ENCODE assay signal across 8 cellular contexts in the genomic region with DNA sequence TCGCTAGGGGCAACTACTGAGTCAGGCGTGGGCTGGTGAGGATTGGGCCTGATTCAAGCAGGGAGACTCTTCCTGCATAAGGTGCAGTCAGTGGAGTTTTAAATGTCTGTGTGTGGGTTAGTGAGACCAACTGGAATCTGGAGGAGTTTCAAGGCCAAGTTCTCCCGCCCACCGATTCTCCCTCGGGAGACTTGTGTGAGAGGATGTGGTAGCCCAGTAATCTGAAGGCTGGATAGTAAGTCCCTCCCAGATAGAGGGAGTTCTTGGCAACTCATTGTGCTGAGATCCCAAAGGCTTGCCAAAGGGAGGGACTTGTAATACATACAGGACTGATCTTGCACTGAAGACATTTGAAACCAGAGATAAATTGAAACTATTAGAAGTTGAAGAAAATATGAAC. TPM values are rescaled to one million over a fixed set of nuclear protein-coding genes. Genes with fewer than 3 reads are reported as not detected.
DNase-seq lines count a peak whose midpoint lies in the region; ATAC-seq, FAIRE-seq and TF ChIP-seq lines count a peak whose summit lies in the region.

No MANE protein-coding gene starts in this region.

- H3K4me1 ChIP-seq in testis (peaks cover 11% of the 10 kb centered on the region), HAP-1 (no peaks in the 10 kb centered on the region), kidney (ENCODE audit: control insufficient read depth in 1 of 2, insufficient read depth in 1 of 2, low read depth in 1 of 2, low read length in 2 of 2) (no peaks in the 10 kb centered on the region)

- no peaks in the 10 kb centered on the region for H3K9me3 ChIP-seq in testis
- no peaks in the 10 kb centered on the region for H3K9me3 ChIP-seq in HAP-1
- no peaks in the 10 kb centered on the region for H3K9me3 ChIP-seq in kidney (ENCODE audit: control insufficient read depth in 1 of 2, low read length in 2 of 2)

- H3K36me3 ChIP-seq in testis (ENCODE audit: low read depth, missing control alignments), result no peaks in the 10 kb centered on the region
- H3K36me3 ChIP-seq in HAP-1 (replicated peaks), result no peaks in the 10 kb centered on the region
- no peaks in the 10 kb centered on the region for H3K36me3 ChIP-seq in kidney (ENCODE audit: control insufficient read depth in 1 of 2, insufficient read depth in 2 of 2, low read length in 2 of 2)

- peak; percentile 39 for ATAC-seq in GM19395 (IDR thresholded peaks at IDR 0.05; ENCODE audit: unreplicated experiment)
- ATAC-seq in HG03196 (IDR thresholded peaks at IDR 0.05; ENCODE audit: unreplicated experiment), result peak; percentile 29

- H3K27ac ChIP-seq in testis, result no peak overlapping the region
- no peak overlapping the region for H3K27ac ChIP-seq in kidney (ENCODE audit: low read depth in 2 of 2, low read length in 2 of 2)

- intact Hi-C loops in testis (cut with DNase I; ENCODE audit: low total_unique reads) (no loop called here), kidney (cut with DNase I) (no loop called here)

- H3K27me3 ChIP-seq in testis, result no peaks in the 10 kb centered on the region
- peaks cover 7% of the 10 kb centered on the region; the same call in 1 of the 2 replicates for H3K27me3 ChIP-seq in HAP-1 (ENCODE audit: low read depth)

- no peak for TF ChIP-seq POLR2A in testis (IDR thresholded peaks at IDR 0.05)

- 21 to 37% methylated on average over 5 of the region's 5 CpGs for WGBS in testis, 2 donors

- DNase-seq in dedifferentiated amniotic fluid mesenchymal stem cell (ENCODE audit: extremely low spot score), result peak; percentile 61
- peak; percentile 88 for DNase-seq in testis
- no peak for DNase-seq in HAP-1 (ENCODE audit: low spot score in 2 of 2)
- no peak for DNase-seq in kidney
- DNase-seq in COLO668 (lab: John Stamatoyannopoulos, UW; ENCODE audit: unreplicated experiment), result no peak
- no peak for DNase-seq in activated T-cell treated with anti-CD3 and anti-CD28 coated beads, Interleukin-2, amount 50 U/mL, for 48 hours

- H3K4me3 ChIP-seq in testis (no peak overlapping the region), HAP-1 (no peak overlapping the region), kidney (ENCODE audit: low read length in 2 of 2) (no peak overlapping the region)

- no peak overlapping the region for H3K9ac ChIP-seq in kidney (ENCODE audit: low read length in 2 of 2)

- in situ Hi-C loops in HAP-1 (cut with MboI; ENCODE audit: low sequenced_read_pairs), result no loop called here

- no peak for FAIRE-seq in kidney (lab: Jason Lieb, UNC)

- TF ChIP-seq CTCF in testis (IDR thresholded peaks at IDR 0.05) (no peak), kidney (IDR thresholded peaks at IDR 0.05; ENCODE audit: borderline replicate concordance, extremely low read depth, insufficient read depth) (no peak)

RNA-seq across cellular contexts. Expression of a gene that starts 51.8 kb away (rescaled TPM):
- total RNA-seq in testis, result 10 to 100 TPM; 18.0 to 23.9 TPM
- 11.6 TPM for polyA plus RNA-seq in testis (ENCODE audit: insufficient read depth, low read depth, low replicate concordance)
- total RNA-seq in kidney, result 31.8 TPM
- 4.5 TPM for polyA plus RNA-seq in kidney (ENCODE audit: insufficient read depth, low read depth, low replicate concordance)

Comparison
In these comparisons a context has a peak if more than half of its experiments do, and no peak if none do; other contexts are left out.
1. DNase-seq: peak in dedifferentiated amniotic fluid mesenchymal stem cell (single experiment) and testis (single experiment); none in HAP-1 (0 of 2), kidney (single experiment), COLO668 (single experiment) and activated T-cell treated with anti-CD3 and anti-CD28 coated beads, Interleukin-2, amount 50 U/mL, for 48 hours (0 of 2).